ENCODE assay signal across 1 cellular context in genomic region chr1:89938171-89939055, GRCh38.
A peak's percentile ranks its signal among the peaks of the same experiment; 100 is the strongest.
TF ChIP-seq lines count a peak whose summit lies in the region.

No MANE protein-coding gene starts in this region.

TF ChIP-seq in HepG2, 621 proteins besides CTCF, POLR2A, EP300 and RAD21 (continued from another document and continues in another):
- TF ChIP-seq ATF1 (CRISPR knock-in tag; IDR thresholded peaks at IDR 0.05) (no peak), DPF2 (CRISPR knock-in tag; IDR thresholded peaks at IDR 0.05; ENCODE audit: borderline replicate concordance, low read depth) (no peak), ZNF383 (CRISPR knock-in tag; IDR thresholded peaks at IDR 0.05; ENCODE audit: borderline replicate concordance) (no peak), MYC (CRISPR knock-in tag; IDR thresholded peaks at IDR 0.05; ENCODE audit: borderline replicate concordance) (no peak), ZNF512 (CRISPR knock-in tag; IDR thresholded peaks at IDR 0.05) (no peak), ZNF205 (CRISPR knock-in tag; IDR thresholded peaks at IDR 0.05) (no peak), ZNF451 (CRISPR knock-in tag; IDR thresholded peaks at IDR 0.05) (no peak), ZNF260 (CRISPR knock-in tag; IDR thresholded peaks at IDR 0.05; ENCODE audit: borderline replicate concordance, low read depth) (no peak), MED1 (CRISPR knock-in tag; IDR thresholded peaks at IDR 0.05) (peak; percentile 78), ZNF737 (CRISPR knock-in tag; IDR thresholded peaks at IDR 0.05; ENCODE audit: borderline replicate concordance) (no peak), ZFY (CRISPR knock-in tag; IDR thresholded peaks at IDR 0.05) (no peak), TFDP1 (CRISPR knock-in tag; IDR thresholded peaks at IDR 0.05; ENCODE audit: borderline replicate concordance) (no peak), RARA (CRISPR knock-in tag; IDR thresholded peaks at IDR 0.05) (peak; percentile 97), ZNF562 (CRISPR knock-in tag; IDR thresholded peaks at IDR 0.05; ENCODE audit: borderline replicate concordance) (no peak), SIX1 (CRISPR knock-in tag; IDR thresholded peaks at IDR 0.05; ENCODE audit: borderline replicate concordance) (0 out of 2 replicates have a peak, but pooled peaks have one; percentile 19), GZF1 (CRISPR knock-in tag; IDR thresholded peaks at IDR 0.05) (no peak), MAFF (IDR thresholded peaks at IDR 0.05; ENCODE audit: low read depth, low read length) (peak; percentile 99), LCORL (IDR thresholded peaks at IDR 0.05) (no peak), LCORL (CRISPR knock-in tag; IDR thresholded peaks at IDR 0.05) (peak; percentile 53; the same call in 1 of the 2 replicates), ZNF124 (CRISPR knock-in tag; IDR thresholded peaks at IDR 0.05) (no peak), FOXC1 (CRISPR knock-in tag; IDR thresholded peaks at IDR 0.05; ENCODE audit: borderline replicate concordance) (no peak), ZNF75D (CRISPR knock-in tag; IDR thresholded peaks at IDR 0.05; ENCODE audit: borderline replicate concordance) (no peak), SMAD1 (CRISPR knock-in tag; IDR thresholded peaks at IDR 0.05; ENCODE audit: borderline replicate concordance, low read depth) (no peak), TERF1 (CRISPR knock-in tag; IDR thresholded peaks at IDR 0.05) (no peak), YEATS2 (CRISPR knock-in tag; IDR thresholded peaks at IDR 0.05; ENCODE audit: borderline replicate concordance) (no peak), ZNF136 (CRISPR knock-in tag; IDR thresholded peaks at IDR 0.05; ENCODE audit: low read depth) (no peak), ZNF33B (CRISPR knock-in tag; IDR thresholded peaks at IDR 0.05) (no peak), NFRKB (IDR thresholded peaks at IDR 0.05) (no peak), SUZ12 (IDR thresholded peaks at IDR 0.05; ENCODE audit: low read depth, low read length) (no peak), SNAI1 (CRISPR knock-in tag; IDR thresholded peaks at IDR 0.05; ENCODE audit: borderline replicate concordance) (no peak), FIP1L1 (IDR thresholded peaks at IDR 0.05; ENCODE audit: borderline replicate concordance, insufficient read depth, low read depth, low read length) (no peak), ETS1 (CRISPR knock-in tag; IDR thresholded peaks at IDR 0.05) (no peak), ZNF367 (CRISPR knock-in tag; IDR thresholded peaks at IDR 0.05; ENCODE audit: borderline replicate concordance) (0 out of 2 replicates have a peak, but pooled peaks have one; percentile 29), ZNF280D (CRISPR knock-in tag; IDR thresholded peaks at IDR 0.05) (no peak), ZFP41 (CRISPR knock-in tag; IDR thresholded peaks at IDR 0.05; ENCODE audit: borderline replicate concordance) (no peak), ELF3 (CRISPR knock-in tag; IDR thresholded peaks at IDR 0.05) (peak; percentile 53; the same call in 1 of the 2 replicates), ZNF839 (CRISPR knock-in tag; IDR thresholded peaks at IDR 0.05; ENCODE audit: borderline replicate concordance) (no peak), ZBTB7A (CRISPR knock-in tag; IDR thresholded peaks at IDR 0.05) (no peak), CENPT (CRISPR knock-in tag; IDR thresholded peaks at IDR 0.05; ENCODE audit: low read depth) (no peak), ZNF446 (CRISPR knock-in tag; IDR thresholded peaks at IDR 0.05) (no peak), BRCA1 (CRISPR knock-in tag; IDR thresholded peaks at IDR 0.05) (0 out of 2 replicates have a peak, but pooled peaks have one; percentile 27), RXRA (CRISPR knock-in tag; IDR thresholded peaks at IDR 0.05) (no peak; the same call in 1 of the 2 replicates), CENPBD1 (CRISPR knock-in tag; IDR thresholded peaks at IDR 0.05; ENCODE audit: borderline replicate concordance, low read depth) (no peak), CBX2 (IDR thresholded peaks at IDR 0.05; ENCODE audit: low read depth, low read length) (no peak), CBX2 (CRISPR knock-in tag; IDR thresholded peaks at IDR 0.05; ENCODE audit: low read depth) (no peak), ZBTB42 (CRISPR knock-in tag; IDR thresholded peaks at IDR 0.05) (no peak), TEAD2 (CRISPR knock-in tag; IDR thresholded peaks at IDR 0.05) (no peak), ZNF550 (CRISPR knock-in tag; IDR thresholded peaks at IDR 0.05; ENCODE audit: borderline replicate concordance) (no peak), POGK (CRISPR knock-in tag; conservative IDR thresholded peaks at IDR 0.05) (no peak), TOE1 (CRISPR knock-in tag; IDR thresholded peaks at IDR 0.05) (no peak), SIN3B (IDR thresholded peaks at IDR 0.05; ENCODE audit: low read length) (no peak), ZNF556 (CRISPR knock-in tag; IDR thresholded peaks at IDR 0.05; ENCODE audit: borderline replicate concordance) (no peak), RARG (CRISPR knock-in tag; IDR thresholded peaks at IDR 0.05; ENCODE audit: low read depth) (no peak), ZNF691 (CRISPR knock-in tag; IDR thresholded peaks at IDR 0.05; ENCODE audit: borderline replicate concordance, low read depth) (no peak), TFDP2 (CRISPR knock-in tag; IDR thresholded peaks at IDR 0.05) (no peak), TOPORS (CRISPR knock-in tag; IDR thresholded peaks at IDR 0.05) (no peak), AGO1 (IDR thresholded peaks at IDR 0.05; ENCODE audit: low read depth, low read length, poor library complexity, severe bottlenecking) (no peak), ZNF790 (CRISPR knock-in tag; IDR thresholded peaks at IDR 0.05; ENCODE audit: borderline replicate concordance) (no peak), NCOA1 (CRISPR knock-in tag; IDR thresholded peaks at IDR 0.05) (no peak), MXD3 (CRISPR knock-in tag; IDR thresholded peaks at IDR 0.05) (no peak), HNRNPL (IDR thresholded peaks at IDR 0.05; ENCODE audit: low read depth, low read length) (no peak), ZSCAN21 (CRISPR knock-in tag; IDR thresholded peaks at IDR 0.05; ENCODE audit: borderline replicate concordance) (no peak), RXRB (CRISPR knock-in tag; IDR thresholded peaks at IDR 0.05; ENCODE audit: borderline replicate concordance) (peak; percentile 89), NFIC (IDR thresholded peaks at IDR 0.05; ENCODE audit: low read length) (no peak)
